Comparison of ENCODE assay signal across 1 cellular context in genomic region chr12:21940549-21940948, GRCh38.
TF ChIP-seq lines count a peak whose summit lies in the region.

No MANE protein-coding gene starts in this region.

TF ChIP-seq in GM23338, 12 proteins besides CTCF, POLR2A, EP300 and RAD21 (continued from another document):
- no peak for TF ChIP-seq ZNF462 (CRISPR knock-in tag; IDR thresholded peaks at IDR 0.05)
- no peak for TF ChIP-seq STAT1 (IDR thresholded peaks at IDR 0.05; ENCODE audit: unreplicated experiment)
- TF ChIP-seq EZH2 (IDR thresholded peaks at IDR 0.05; ENCODE audit: low read depth, unreplicated experiment): peak; percentile 19
